Comparison of ENCODE assay signal across 15 cellular contexts in the genomic region with DNA sequence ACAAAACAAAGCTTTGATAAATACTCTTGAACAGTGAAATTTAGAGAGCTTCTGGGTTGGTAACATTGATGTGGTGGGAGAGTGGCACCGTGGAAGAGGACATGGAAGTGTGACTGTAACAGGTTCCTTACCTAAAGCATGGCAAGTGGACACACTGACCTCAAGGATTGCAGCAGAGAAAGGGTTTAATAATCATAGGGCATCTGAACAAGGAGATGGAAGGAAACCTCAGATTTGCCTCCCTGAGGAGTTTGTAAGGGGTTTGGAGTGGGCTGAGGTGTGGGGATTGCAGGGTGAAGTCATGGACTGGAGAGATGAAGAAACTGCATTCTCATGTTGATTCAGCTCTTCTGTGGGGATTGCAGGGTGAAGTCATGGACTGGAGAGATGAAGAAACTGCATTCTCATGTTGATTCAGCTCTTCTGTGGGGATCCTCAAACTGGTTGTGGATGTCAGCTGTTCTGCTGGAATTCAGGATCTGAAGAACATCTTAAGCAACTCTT.
DNase-seq lines count a peak whose midpoint lies in the region; ATAC-seq and TF ChIP-seq lines count a peak whose summit lies in the region.
"Had no signal": no experiment of that assay in that cellular context is flagged by ENCODE, and none has a peak within 500 bp of the region (broad histone marks: within the 10 kb centered on the region; RNA-seq: fewer than 3 reads in every experiment).

No MANE protein-coding gene starts in this region.

- peaks cover 22% of the 10 kb centered on the region for H3K36me3 Mint-ChIP-seq in activated naive CD8-positive, alpha-beta T cell treated with anti-CD3 and anti-CD28 coated beads, Interleukin-2, amount 10 ng/mL, durations not matched to agents 7 days and 5 days
- H3K36me3 Mint-ChIP-seq in activated naive CD8-positive, alpha-beta T cell treated with anti-CD3 and anti-CD28 coated beads for 36 hours, result peaks cover 9% of the 10 kb centered on the region
- H3K36me3 Mint-ChIP-seq in activated T-helper 17 cell treated with anti-CD3 and anti-CD28 coated beads, Interleukin-2, amount 50 U/mL, for 72 hours (ENCODE audit: low read depth), result no peaks in the 10 kb centered on the region
- H3K36me3 Mint-ChIP-seq: IgD-negative memory B cell had no signal

- no peak for ATAC-seq in activated naive CD8-positive, alpha-beta T cell treated with anti-CD3 and anti-CD28 coated beads, Interleukin-2, amount 10 ng/mL, durations not matched to agents 7 days and 5 days (ENCODE audit: low read depth)
- ATAC-seq in activated T-helper 17 cell treated with anti-CD3 and anti-CD28 coated beads, Interleukin-2, amount 50 U/mL, for 72 hours (replicated peaks), result peak; percentile 54
- no peak for ATAC-seq in GM21786 (IDR thresholded peaks at IDR 0.05; ENCODE audit: unreplicated experiment)
- no peak for ATAC-seq in stimulated activated naive CD8-positive, alpha-beta T cell treated with anti-CD3 and anti-CD28 coated beads, Interleukin-15, Interleukin-2, amounts not matched to agents 100 U/mL and 50 U/mL, for 24 hours

- H3K27ac Mint-ChIP-seq in activated naive CD8-positive, alpha-beta T cell treated with anti-CD3 and anti-CD28 coated beads, Interleukin-2, amount 10 ng/mL, durations not matched to agents 7 days and 5 days, result peak overlapping the region; percentile 46
- H3K27ac Mint-ChIP-seq in activated naive CD8-positive, alpha-beta T cell treated with anti-CD3 and anti-CD28 coated beads for 36 hours, result no peak overlapping the region
- H3K27ac Mint-ChIP-seq in activated T-helper 17 cell treated with anti-CD3 and anti-CD28 coated beads, Interleukin-2, amount 50 U/mL, for 72 hours, result no peak overlapping the region
- H3K27ac Mint-ChIP-seq: B cell, IgD-negative memory B cell had no signal

- no peak for DNase-seq in activated naive CD8-positive, alpha-beta T cell treated with anti-CD3 and anti-CD28 coated beads, Interleukin-2, amount 10 ng/mL, durations not matched to agents 7 days and 5 days
- DNase-seq in activated naive CD8-positive, alpha-beta T cell treated with anti-CD3 and anti-CD28 coated beads for 36 hours, result no peak
- DNase-seq in foreskin fibroblast (peak; percentile 75 to 84), NCI-H345 treated with DMSO at 0.1 percent for 48 hours (lab: John Stamatoyannopoulos, UW; ENCODE audit: unreplicated experiment) (no peak), mesenteric fat pad (ENCODE audit: low spot score) (no peak)
- no peak for DNase-seq in stimulated activated naive CD8-positive, alpha-beta T cell treated with anti-CD3 and anti-CD28 coated beads, Interleukin-15, Interleukin-2, amounts not matched to agents 100 U/mL and 50 U/mL, for 24 hours
- DNase-seq: central memory CD4-positive, alpha-beta T cell; esophagus squamous epithelium; NCI-H1694 treated with DMSO at 0.1 percent for 48 hours; small intestine; transverse colon had no signal

- no peak overlapping the region for H3K4me3 ChIP-seq in foreskin fibroblast (ENCODE audit: low read depth in 1 of 2, low read length in 2 of 2)
- H3K4me3 ChIP-seq: esophagus squamous epithelium, transverse colon had no signal

- H3K4me1 Mint-ChIP-seq in activated naive CD8-positive, alpha-beta T cell treated with anti-CD3 and anti-CD28 coated beads, Interleukin-2, amount 10 ng/mL, durations not matched to agents 7 days and 5 days, result peaks cover 28% of the 10 kb centered on the region
- H3K4me1 Mint-ChIP-seq in activated naive CD8-positive, alpha-beta T cell treated with anti-CD3 and anti-CD28 coated beads for 36 hours, result peaks cover 31% of the 10 kb centered on the region
- peaks cover 33% of the 10 kb centered on the region for H3K4me1 Mint-ChIP-seq in activated T-helper 17 cell treated with anti-CD3 and anti-CD28 coated beads, Interleukin-2, amount 50 U/mL, for 72 hours

- no peaks in the 10 kb centered on the region for H3K27me3 Mint-ChIP-seq in activated naive CD8-positive, alpha-beta T cell treated with anti-CD3 and anti-CD28 coated beads, Interleukin-2, amount 10 ng/mL, durations not matched to agents 7 days and 5 days
- H3K27me3 Mint-ChIP-seq in activated naive CD8-positive, alpha-beta T cell treated with anti-CD3 and anti-CD28 coated beads for 36 hours, result no peaks in the 10 kb centered on the region
- no peaks in the 10 kb centered on the region for H3K27me3 Mint-ChIP-seq in activated T-helper 17 cell treated with anti-CD3 and anti-CD28 coated beads, Interleukin-2, amount 50 U/mL, for 72 hours
- H3K27me3 Mint-ChIP-seq: B cell had no signal

- no peak for TF ChIP-seq CTCF in foreskin fibroblast (IDR thresholded peaks at IDR 0.05; ENCODE audit: low read depth, low read length)

- H3K4me3 Mint-ChIP-seq in activated naive CD8-positive, alpha-beta T cell treated with anti-CD3 and anti-CD28 coated beads, Interleukin-2, amount 10 ng/mL, durations not matched to agents 7 days and 5 days, result no peak overlapping the region
- no peak overlapping the region for H3K4me3 Mint-ChIP-seq in activated naive CD8-positive, alpha-beta T cell treated with anti-CD3 and anti-CD28 coated beads for 36 hours
- no peak overlapping the region for H3K4me3 Mint-ChIP-seq in activated T-helper 17 cell treated with anti-CD3 and anti-CD28 coated beads, Interleukin-2, amount 50 U/mL, for 72 hours
- H3K4me3 Mint-ChIP-seq: B cell, IgD-negative memory B cell had no signal

- POLR2A ChIA-PET in activated naive CD8-positive, alpha-beta T cell treated with anti-CD3 and anti-CD28 coated beads, Interleukin-2, amount 10 ng/mL, durations not matched to agents 7 days and 5 days (lab: Charles Lee), result interaction anchor here (0.9 kb wide), 1 partner anchor 83 kb away, joined by 3 read pairs; no protein-coding TSS in a partner anchor

- H3K9me3 Mint-ChIP-seq in activated naive CD8-positive, alpha-beta T cell treated with anti-CD3 and anti-CD28 coated beads, Interleukin-2, amount 10 ng/mL, durations not matched to agents 7 days and 5 days, result peaks cover 13% of the 10 kb centered on the region
- peaks cover 14% of the 10 kb centered on the region for H3K9me3 Mint-ChIP-seq in activated naive CD8-positive, alpha-beta T cell treated with anti-CD3 and anti-CD28 coated beads for 36 hours
- peaks cover 4% of the 10 kb centered on the region for H3K9me3 Mint-ChIP-seq in activated T-helper 17 cell treated with anti-CD3 and anti-CD28 coated beads, Interleukin-2, amount 50 U/mL, for 72 hours

Comparison
In these comparisons a context has a peak if more than half of its experiments do, and no peak if none do; other contexts are left out.
1. DNase-seq: peak in foreskin fibroblast (2 of 2); none in activated naive CD8-positive, alpha-beta T cell treated with anti-CD3 and anti-CD28 coated beads, Interleukin-2, amount 10 ng/mL, durations not matched to agents 7 days and 5 days (single experiment), activated naive CD8-positive, alpha-beta T cell treated with anti-CD3 and anti-CD28 coated beads for 36 hours (single experiment), NCI-H345 treated with DMSO at 0.1 percent for 48 hours (single experiment), stimulated activated naive CD8-positive, alpha-beta T cell treated with anti-CD3 and anti-CD28 coated beads, Interleukin-15, Interleukin-2, amounts not matched to agents 100 U/mL and 50 U/mL, for 24 hours (single experiment) and mesenteric fat pad (single experiment).